18 cellular contexts compared by ENCODE assay signal in genomic region chr9:109974918-109975276, GRCh38.
A peak's percentile ranks its signal among the peaks of the same experiment; 100 is the strongest.
DNase-seq lines count a peak whose midpoint lies in the region; ATAC-seq lines count a peak whose summit lies in the region.
"Had no signal": no experiment of that assay in that cellular context is flagged by ENCODE, and none has a peak within 500 bp of the region (broad histone marks: within the 10 kb centered on the region; RNA-seq: fewer than 3 reads in every experiment).

No MANE protein-coding gene starts in this region.

- H3K36me3 Mint-ChIP-seq in CD4-positive, CD25-positive, alpha-beta regulatory T cell = no peaks in the 10 kb centered on the region
- H3K36me3 Mint-ChIP-seq in T-helper 17 cell (ENCODE audit: low read depth) = peaks cover 3% of the 10 kb centered on the region
- H3K36me3 Mint-ChIP-seq: brain, T-cell had no signal

- H3K9me3 ChIP-seq in CD4-positive, CD25-positive, alpha-beta regulatory T cell (ENCODE audit: control insufficient read depth in 2 of 2, low read length in 2 of 2) = no peaks in the 10 kb centered on the region
- H3K9me3 ChIP-seq in T-helper 17 cell (ENCODE audit: control insufficient read depth, low read length, poor library complexity, severe bottlenecking) = no peaks in the 10 kb centered on the region
- H3K9me3 ChIP-seq: upper lobe of left lung had no signal

- ATAC-seq in CD4-positive, CD25-positive, alpha-beta regulatory T cell (ENCODE audit: low read depth in 2 of 2) = no peak
- ATAC-seq in GM19035 (IDR thresholded peaks at IDR 0.05; ENCODE audit: unreplicated experiment) (peak; percentile 2), HG02678 (IDR thresholded peaks at IDR 0.05; ENCODE audit: unreplicated experiment) (peak; percentile 5), T-helper 17 cell (no peak), HG03280 (IDR thresholded peaks at IDR 0.05; ENCODE audit: unreplicated experiment) (no peak)
- ATAC-seq: Panc1 had no signal

- peak overlapping the region; percentile 72 for H3K27ac ChIP-seq in CD4-positive, CD25-positive, alpha-beta regulatory T cell (ENCODE audit: insufficient read depth, low read length, poor library complexity, severe bottlenecking)

- peak overlapping the region in 1 of 4 donors; percentile 58 for H3K4me3 Mint-ChIP-seq in CD4-positive, CD25-positive, alpha-beta regulatory T cell
- no peak overlapping the region for H3K4me3 Mint-ChIP-seq in T-helper 17 cell
- H3K4me3 Mint-ChIP-seq: brain, T-cell had no signal

- H3K27ac Mint-ChIP-seq in CD4-positive, CD25-positive, alpha-beta regulatory T cell = peak overlapping the region; percentile 92 to 98 (median 97)
- peak overlapping the region; percentile 62 for H3K27ac Mint-ChIP-seq in T-helper 17 cell

- peaks cover 42% of the 10 kb centered on the region for H3K4me1 ChIP-seq in CD4-positive, CD25-positive, alpha-beta regulatory T cell (ENCODE audit: control insufficient read depth, insufficient read depth, low read length, poor library complexity, severe bottlenecking)

- no peaks in the 10 kb centered on the region for H3K27me3 ChIP-seq in CD4-positive, CD25-positive, alpha-beta regulatory T cell (ENCODE audit: control insufficient read depth, insufficient read depth, low read length)
- H3K27me3 ChIP-seq: dorsolateral prefrontal cortex, upper lobe of left lung had no signal

- H3K4me1 Mint-ChIP-seq in CD4-positive, CD25-positive, alpha-beta regulatory T cell = peaks cover 25 to 58% (median 36%) of the 10 kb centered on the region in 4 donors
- peaks cover 26% of the 10 kb centered on the region for H3K4me1 Mint-ChIP-seq in T-helper 17 cell

- H3K9me3 Mint-ChIP-seq in CD4-positive, CD25-positive, alpha-beta regulatory T cell = peaks cover 0 to 3% (median 0%) of the 10 kb centered on the region in 7 donors
- H3K9me3 Mint-ChIP-seq: brain, T-cell had no signal

- DNase-seq in CD4-positive, CD25-positive, alpha-beta regulatory T cell = no peak
- DNase-seq in T-helper 17 cell (no peak), NCI-H2196 treated with DMSO at 0.1 percent for 48 hours (lab: John Stamatoyannopoulos, UW; ENCODE audit: unreplicated experiment) (no peak), AML-193 (lab: John Stamatoyannopoulos, UW) (no peak), NCI-H1436 (lab: John Stamatoyannopoulos, UW) (no peak)
- DNase-seq: DND-41, dorsolateral prefrontal cortex, left ventricle myocardium superior, NCI-H1105, NCI-H446 treated with DMSO at 0.1 percent for 48 hours, upper lobe of left lung had no signal

- no peaks in the 10 kb centered on the region for H3K36me3 ChIP-seq in CD4-positive, CD25-positive, alpha-beta regulatory T cell (ENCODE audit: control insufficient read depth, insufficient read depth, low read length)
- H3K36me3 ChIP-seq: upper lobe of left lung had no signal

- H3K4me3 ChIP-seq in CD4-positive, CD25-positive, alpha-beta regulatory T cell (ENCODE audit: low read depth, low read length) = peak overlapping the region; percentile 34
- H3K4me3 ChIP-seq: upper lobe of left lung had no signal

- H3K27me3 Mint-ChIP-seq in CD4-positive, CD25-positive, alpha-beta regulatory T cell = no peaks in the 10 kb centered on the region
- H3K27me3 Mint-ChIP-seq in T-helper 17 cell = no peaks in the 10 kb centered on the region
- H3K27me3 Mint-ChIP-seq: naive thymus-derived CD4-positive, alpha-beta T cell; T-cell had no signal

Comparison
In these comparisons a context has a peak if more than half of its experiments do, and no peak if none do; other contexts are left out.
1. ATAC-seq: peak in GM19035 (single experiment) and HG02678 (single experiment); none in CD4-positive, CD25-positive, alpha-beta regulatory T cell (0 of 2), T-helper 17 cell (single experiment) and HG03280 (single experiment).